ENCODE assay signal across 8 cellular contexts in genomic region chr10:71216751-71217265, GRCh38.
A peak's percentile ranks its signal among the peaks of the same experiment; 100 is the strongest.
DNase-seq lines count a peak whose midpoint lies in the region; ATAC-seq lines count a peak whose summit lies in the region.

No MANE protein-coding gene starts in this region.

- no peak for ATAC-seq in GM18873 (IDR thresholded peaks at IDR 0.05; ENCODE audit: low FRiP score, unreplicated experiment)

- no peaks in the 10 kb centered on the region for H3K36me3 ChIP-seq in adipocyte (ENCODE audit: control insufficient read depth, insufficient read depth, low read length, severe bottlenecking)
- H3K36me3 ChIP-seq in subcutaneous abdominal adipose tissue (ENCODE audit: control insufficient read depth in 5 of 5, insufficient read depth in 5 of 5, low read length in 5 of 5): no peaks in the 10 kb centered on the region

- peak overlapping the region; percentile 80 for H3K4me3 ChIP-seq in adipocyte (ENCODE audit: low read length)
- H3K4me3 ChIP-seq in subcutaneous abdominal adipose tissue (ENCODE audit: low read depth in 1 of 5, low read length in 5 of 5): peak overlapping the region; percentile 46 to 70 (median 61)

- H3K4me1 ChIP-seq in adipocyte (ENCODE audit: control insufficient read depth, insufficient read depth, low read length): peaks cover 25% of the 10 kb centered on the region
- H3K4me1 ChIP-seq in subcutaneous abdominal adipose tissue (ENCODE audit: control insufficient read depth in 5 of 5, insufficient read depth in 5 of 5, low read length in 5 of 5): peaks cover 0 to 44% (median 35%) of the 10 kb centered on the region in 5 donors

- peak overlapping the region; percentile 28 for H3K4me3 Mint-ChIP-seq in T-helper 1 cell treated with Interleukin-12 subunit alpha and Interleukin-12 subunit beta and Interleukin-4 antibody, amounts not matched to agents 30 μg/mL and 1 μg/mL, for 36 hours

- DNase-seq in T-helper 1 cell: no peak
- DNase-seq in adipocyte (ENCODE audit: low read depth): peak; percentile 51
- DNase-seq in iris pigment epithelial cell (ENCODE audit: low read depth): peak; percentile 29
- DNase-seq in midbrain (lab: John Stamatoyannopoulos, UW): no peak
- no peak for DNase-seq in SW 1271 (lab: John Stamatoyannopoulos, UW)

- H3K27me3 Mint-ChIP-seq in T-helper 1 cell treated with Interleukin-12 subunit alpha and Interleukin-12 subunit beta and Interleukin-4 antibody, amounts not matched to agents 30 μg/mL and 1 μg/mL, for 36 hours (ENCODE audit: low read depth): peaks cover 66% of the 10 kb centered on the region

- no peaks in the 10 kb centered on the region for H3K9me3 Mint-ChIP-seq in T-helper 1 cell treated with Interleukin-12 subunit alpha and Interleukin-12 subunit beta and Interleukin-4 antibody, amounts not matched to agents 30 μg/mL and 1 μg/mL, for 36 hours

- no peak overlapping the region for H3K27ac ChIP-seq in subcutaneous abdominal adipose tissue (ENCODE audit: low read depth, low read length)

- no peaks in the 10 kb centered on the region for H3K9me3 ChIP-seq in adipocyte (ENCODE audit: control insufficient read depth, low read length)
- no peaks in the 10 kb centered on the region for H3K9me3 ChIP-seq in subcutaneous abdominal adipose tissue (ENCODE audit: control insufficient read depth in 5 of 5, low read length in 5 of 5)

- H3K27me3 ChIP-seq in adipocyte (replicated peaks; ENCODE audit: control insufficient read depth, insufficient read depth, low read length): no peaks in the 10 kb centered on the region
- H3K27me3 ChIP-seq in subcutaneous abdominal adipose tissue (ENCODE audit: control insufficient read depth in 5 of 5, insufficient read depth in 4 of 5, low read length in 5 of 5): peaks cover 0 to 20% (median 3%) of the 10 kb centered on the region in 5 donors

- no peaks in the 10 kb centered on the region for H3K36me3 Mint-ChIP-seq in T-helper 1 cell treated with Interleukin-12 subunit alpha and Interleukin-12 subunit beta and Interleukin-4 antibody, amounts not matched to agents 30 μg/mL and 1 μg/mL, for 36 hours (ENCODE audit: low read depth)

- no peaks in the 10 kb centered on the region for H3K4me1 Mint-ChIP-seq in T-helper 1 cell treated with Interleukin-12 subunit alpha and Interleukin-12 subunit beta and Interleukin-4 antibody, amounts not matched to agents 30 μg/mL and 1 μg/mL, for 36 hours (ENCODE audit: low read depth)

- H3K9ac ChIP-seq in adipocyte (ENCODE audit: low read length) (peak overlapping the region; percentile 79), subcutaneous abdominal adipose tissue (ENCODE audit: low read length in 5 of 5) (peak overlapping the region in 3 of 5 donors; percentile 45 to 60 (median 57))

- H3K27ac Mint-ChIP-seq in T-helper 1 cell treated with Interleukin-12 subunit alpha and Interleukin-12 subunit beta and Interleukin-4 antibody, amounts not matched to agents 30 μg/mL and 1 μg/mL, for 36 hours: no peak overlapping the region

Comparison
In these comparisons a context has a peak if more than half of its experiments do, and no peak if none do; other contexts are left out.
1. DNase-seq: peak in adipocyte (single experiment) and iris pigment epithelial cell (single experiment); none in T-helper 1 cell (0 of 5), midbrain (single experiment) and SW 1271 (0 of 2).